In genomic region chr5:54615381-54615780, GRCh38 we compare ENCODE assay signal across 24 cellular contexts.
"Had no signal": no experiment of that assay in that cellular context is flagged by ENCODE, and none has a peak within 500 bp of the region (broad histone marks: within the 10 kb centered on the region; RNA-seq: fewer than 3 reads in every experiment).

No MANE protein-coding gene starts in this region.

- H3K27ac ChIP-seq: cardiac muscle cell, parathyroid adenoma, suprapubic skin, upper lobe of left lung had no signal

- H3K4me1 ChIP-seq: parathyroid adenoma had no signal

- H3K27me3 ChIP-seq: cardiac muscle cell, stomach, suprapubic skin, upper lobe of left lung had no signal

- H3K36me3 ChIP-seq: cardiac muscle cell, stomach, suprapubic skin, upper lobe of left lung had no signal

- H2AFZ ChIP-seq: parathyroid adenoma had no signal

- H3K9ac ChIP-seq: parathyroid adenoma had no signal

- ATAC-seq: natural killer cell; stimulated activated effector memory CD8-positive, alpha-beta T cell treated with anti-CD3 and anti-CD28 coated beads, Interleukin-12 subunit alpha, Interleukin-12 subunit beta, amount 100 ng/mL, for 72 hours had no signal

- H3K27me3 Mint-ChIP-seq: activated CD4-positive, alpha-beta memory T cell treated with anti-CD3 and anti-CD28 coated beads for 36 hours had no signal

- H3K4me3 Mint-ChIP-seq: activated CD4-positive, alpha-beta memory T cell treated with anti-CD3 and anti-CD28 coated beads for 36 hours; activated naive CD4-positive, alpha-beta T cell treated with anti-CD3 and anti-CD28 coated beads for 36 hours; activated naive CD8-positive, alpha-beta T cell treated with anti-CD3 and anti-CD28 coated beads, Interleukin-2, amount 10 ng/mL, durations not matched to agents 7 days and 5 days; activated T-cell treated with anti-CD3 and anti-CD28 coated beads, Interleukin-2, amount 50 U/mL, for 72 hours; immature natural killer cell; natural killer cell; stimulated activated effector memory CD8-positive, alpha-beta T cell treated with anti-CD3 and anti-CD28 coated beads, Interleukin-12 subunit alpha, Interleukin-12 subunit beta, amount 100 ng/mL, for 72 hours; T-helper 1 cell treated with Interleukin-12 subunit alpha and Interleukin-12 subunit beta and Interleukin-4 antibody, amounts not matched to agents 30 μg/mL and 1 μg/mL, for 36 hours had no signal

- H3K9me3 Mint-ChIP-seq: activated naive CD4-positive, alpha-beta T cell treated with anti-CD3 and anti-CD28 coated beads for 36 hours; natural killer cell; stimulated activated effector memory CD8-positive, alpha-beta T cell treated with anti-CD3 and anti-CD28 coated beads, Interleukin-12 subunit alpha, Interleukin-12 subunit beta, amount 100 ng/mL, for 72 hours had no signal

- H3K79me2 ChIP-seq: parathyroid adenoma had no signal

- DNase-seq: activated CD4-positive, alpha-beta memory T cell treated with anti-CD3 and anti-CD28 coated beads for 36 hours; activated CD4-positive, alpha-beta T cell treated with anti-CD3 and anti-CD28 coated beads for 4 hours; activated CD4-positive, CD25-positive, alpha-beta regulatory T cell; activated effector memory CD4-positive, alpha-beta T cell treated with Interleukin-2 at 50 U/mL for 16 hours; activated naive CD4-positive, alpha-beta T cell treated with anti-CD3 and anti-CD28 coated beads for 36 hours; activated naive CD8-positive, alpha-beta T cell treated with anti-CD3 and anti-CD28 coated beads, Interleukin-2, amount 10 ng/mL, durations not matched to agents 7 days and 5 days; activated T-cell treated with anti-CD3 and anti-CD28 coated beads, Interleukin-2, amount 50 U/mL, for 72 hours; amniotic stem cell; cortex of kidney; effector CD4-positive, alpha-beta T cell; immature natural killer cell; midbrain; natural killer cell; nucleus accumbens; stimulated activated CD4-positive, alpha-beta T cell treated with anti-CD3 and anti-CD28 coated beads, Interleukin-2, amount 100 ng/mL, for 24 hours had no signal

- H3K27ac Mint-ChIP-seq: activated CD4-positive, alpha-beta memory T cell treated with anti-CD3 and anti-CD28 coated beads for 36 hours; activated naive CD4-positive, alpha-beta T cell treated with anti-CD3 and anti-CD28 coated beads for 36 hours; activated naive CD8-positive, alpha-beta T cell treated with anti-CD3 and anti-CD28 coated beads, Interleukin-2, amount 10 ng/mL, durations not matched to agents 7 days and 5 days; activated T-cell treated with anti-CD3 and anti-CD28 coated beads, Interleukin-2, amount 50 U/mL, for 72 hours; stimulated activated effector memory CD8-positive, alpha-beta T cell treated with anti-CD3 and anti-CD28 coated beads, Interleukin-12 subunit alpha, Interleukin-12 subunit beta, amount 100 ng/mL, for 72 hours; T-helper 1 cell treated with Interleukin-12 subunit alpha and Interleukin-12 subunit beta and Interleukin-4 antibody, amounts not matched to agents 30 μg/mL and 1 μg/mL, for 36 hours had no signal

- H3K36me3 Mint-ChIP-seq: activated CD4-positive, alpha-beta memory T cell treated with anti-CD3 and anti-CD28 coated beads for 36 hours; natural killer cell; stimulated activated effector memory CD8-positive, alpha-beta T cell treated with anti-CD3 and anti-CD28 coated beads, Interleukin-12 subunit alpha, Interleukin-12 subunit beta, amount 100 ng/mL, for 72 hours had no signal

- H3K4me3 ChIP-seq: cardiac muscle cell, lung, skin epidermis, stomach, suprapubic skin, upper lobe of left lung had no signal

- H3K9me3 ChIP-seq: stomach, suprapubic skin, upper lobe of left lung had no signal
